8 cellular contexts compared by ENCODE assay signal in the genomic region with DNA sequence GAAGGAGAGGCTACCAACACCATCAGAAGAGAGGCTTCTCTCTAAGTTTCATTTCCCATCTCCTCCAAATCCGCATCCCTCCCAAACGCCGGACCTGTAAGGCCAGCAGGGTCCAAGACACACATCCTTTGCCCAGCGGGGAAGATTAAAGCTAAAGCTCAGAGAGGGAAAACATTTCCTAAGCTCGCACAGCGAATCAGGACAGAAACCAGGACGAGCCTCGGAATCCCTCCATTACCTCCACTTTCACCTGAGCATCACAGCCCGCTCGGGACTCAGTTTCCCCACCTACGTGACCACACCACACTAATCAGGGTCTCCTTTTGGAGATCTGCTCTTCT. TPM values are rescaled to one million over a fixed set of nuclear protein-coding genes. Genes with fewer than 3 reads are reported as not detected.
DNase-seq lines count a peak whose midpoint lies in the region; ATAC-seq lines count a peak whose summit lies in the region.

No MANE protein-coding gene starts in this region.

- peaks cover 40% of the 10 kb centered on the region for H3K27me3 ChIP-seq in iPS-20b (ENCODE audit: insufficient read depth, low read length)

- no peaks in the 10 kb centered on the region for H3K36me3 ChIP-seq in iPS-20b (ENCODE audit: insufficient read depth, low read depth, low read length)

- peak overlapping the region; percentile 60; the same call in 1 of the 2 replicates for H3K9ac ChIP-seq in iPS-20b (ENCODE audit: low read depth, low read length)

- POLR2A ChIA-PET in activated CD4-positive, alpha-beta T cell treated with anti-CD3 and anti-CD28 coated beads for 36 hours (lab: Charles Lee) = interaction anchor here (0.6 to 3.3 kb wide), 11 partner anchors 9 to 233 kb away, joined by 3 to 26 read pairs (median 4); partner anchors contain the start of gene SNRPD2

- H3K27me3 Mint-ChIP-seq in activated CD4-positive, alpha-beta T cell treated with anti-CD3 and anti-CD28 coated beads for 36 hours = peaks cover 6% of the 10 kb centered on the region
- H3K27me3 Mint-ChIP-seq in activated T-helper 1 cell treated with anti-CD3 and anti-CD28 coated beads, Interleukin-12 subunit alpha, Interleukin-12 subunit beta, Interleukin-2, Interleukin-4 antibody, amounts not matched to agents 30 ng/mL and 10 ng/mL and 1 ng/mL, durations not matched to agents 14 hours and 24 hours and 36 hours (ENCODE audit: insufficient read depth) = peaks cover 13% of the 10 kb centered on the region

- no peak overlapping the region for H3K27ac ChIP-seq in iPS-20b (ENCODE audit: low read length)
- peak overlapping the region; percentile 82 for H3K27ac ChIP-seq in temporal lobe (ENCODE audit: low read depth, low read length)

- peak overlapping the region; percentile 97 for H3K4me3 ChIP-seq in iPS-20b (ENCODE audit: low read length)

- H3K4me3 Mint-ChIP-seq in activated CD4-positive, alpha-beta T cell treated with anti-CD3 and anti-CD28 coated beads for 36 hours = peak overlapping the region; percentile 78
- H3K4me3 Mint-ChIP-seq in activated T-helper 1 cell treated with anti-CD3 and anti-CD28 coated beads, Interleukin-12 subunit alpha, Interleukin-12 subunit beta, Interleukin-2, Interleukin-4 antibody, amounts not matched to agents 30 ng/mL and 10 ng/mL and 1 ng/mL, durations not matched to agents 14 hours and 24 hours and 36 hours = peak overlapping the region; percentile 92

- no peak for ATAC-seq in activated CD4-positive, alpha-beta T cell treated with anti-CD3 and anti-CD28 coated beads for 36 hours
- ATAC-seq in HG02840 (IDR thresholded peaks at IDR 0.05; ENCODE audit: low FRiP score, unreplicated experiment) = no peak

- peaks cover 25% of the 10 kb centered on the region for H3K4me1 Mint-ChIP-seq in activated CD4-positive, alpha-beta T cell treated with anti-CD3 and anti-CD28 coated beads for 36 hours
- H3K4me1 Mint-ChIP-seq in activated T-helper 1 cell treated with anti-CD3 and anti-CD28 coated beads, Interleukin-12 subunit alpha, Interleukin-12 subunit beta, Interleukin-2, Interleukin-4 antibody, amounts not matched to agents 30 ng/mL and 10 ng/mL and 1 ng/mL, durations not matched to agents 14 hours and 24 hours and 36 hours (ENCODE audit: low read depth) = peaks cover 31% of the 10 kb centered on the region

- DNase-seq in activated CD4-positive, alpha-beta T cell treated with anti-CD3 and anti-CD28 coated beads for 36 hours = no peak
- no peak for DNase-seq in activated CD4-positive, alpha-beta T cell treated with anti-CD3 and anti-CD28 coated beads for 1 hour
- no peak for DNase-seq in activated T-helper 1 cell treated with anti-CD3 and anti-CD28 coated beads, Interleukin-12 subunit alpha, Interleukin-12 subunit beta, Interleukin-2, Interleukin-4 antibody, amounts not matched to agents 30 ng/mL and 10 ng/mL and 1 ng/mL, durations not matched to agents 14 hours and 24 hours and 36 hours (ENCODE audit: low spot score)
- no peak for DNase-seq in stimulated activated CD4-positive, alpha-beta T cell treated with anti-CD3 and anti-CD28 coated beads, Interleukin-4, amount 100 ng/mL, for 24 hours
- DNase-seq in activated effector memory CD4-positive, alpha-beta T cell treated with Interleukin-2 at 50 U/mL for 16 hours = no peak

- H3K27ac Mint-ChIP-seq in activated CD4-positive, alpha-beta T cell treated with anti-CD3 and anti-CD28 coated beads for 36 hours = peak overlapping the region; percentile 31
- H3K27ac Mint-ChIP-seq in activated T-helper 1 cell treated with anti-CD3 and anti-CD28 coated beads, Interleukin-12 subunit alpha, Interleukin-12 subunit beta, Interleukin-2, Interleukin-4 antibody, amounts not matched to agents 30 ng/mL and 10 ng/mL and 1 ng/mL, durations not matched to agents 14 hours and 24 hours and 36 hours = peak overlapping the region; percentile 79

- intact Hi-C loops in activated CD4-positive, alpha-beta T cell treated with anti-CD3 and anti-CD28 coated beads for 36 hours (cut with DNase I, micrococcal nuclease) = loop anchor here (1.0 to 5.0 kb wide), 6 partner anchors 12 to 1645 kb away; partner anchors contain the start of genes RELB (in 1 of the 2) and ZC3H4 (in 1 of the 2)
- intact Hi-C loops in activated T-helper 1 cell treated with anti-CD3 and anti-CD28 coated beads, Interleukin-12 subunit alpha, Interleukin-12 subunit beta, Interleukin-2, Interleukin-4 antibody, amounts not matched to agents 30 ng/mL and 10 ng/mL and 1 ng/mL, durations not matched to agents 14 hours and 24 hours and 36 hours (cut with micrococcal nuclease) = loop anchor here (1.0 to 2.0 kb wide), 2 partner anchors 16 to 40 kb away; partner anchors contain the start of gene VASP

- CTCF ChIA-PET in activated CD4-positive, alpha-beta T cell treated with anti-CD3 and anti-CD28 coated beads for 36 hours (lab: Charles Lee) = interaction anchor here (0.6 to 4.8 kb wide), 9 partner anchors 12 to 289 kb away, joined by 3 to 57 read pairs (median 4); partner anchors contain the start of gene TRAPPC6A

- no peaks in the 10 kb centered on the region for H3K4me1 ChIP-seq in iPS-20b (ENCODE audit: insufficient read depth, low read length)

- H3K36me3 Mint-ChIP-seq in activated CD4-positive, alpha-beta T cell treated with anti-CD3 and anti-CD28 coated beads for 36 hours (ENCODE audit: low read depth) = peaks cover 16% of the 10 kb centered on the region
- H3K36me3 Mint-ChIP-seq in activated T-helper 1 cell treated with anti-CD3 and anti-CD28 coated beads, Interleukin-12 subunit alpha, Interleukin-12 subunit beta, Interleukin-2, Interleukin-4 antibody, amounts not matched to agents 30 ng/mL and 10 ng/mL and 1 ng/mL, durations not matched to agents 14 hours and 24 hours and 36 hours (ENCODE audit: low read depth) = peaks cover 6% of the 10 kb centered on the region

- H3K9me3 ChIP-seq in iPS-20b (ENCODE audit: insufficient read depth, low read depth, low read length) = no peaks in the 10 kb centered on the region

- no peaks in the 10 kb centered on the region for H3K9me3 Mint-ChIP-seq in activated CD4-positive, alpha-beta T cell treated with anti-CD3 and anti-CD28 coated beads for 36 hours (ENCODE audit: low read depth)
- H3K9me3 Mint-ChIP-seq in activated T-helper 1 cell treated with anti-CD3 and anti-CD28 coated beads, Interleukin-12 subunit alpha, Interleukin-12 subunit beta, Interleukin-2, Interleukin-4 antibody, amounts not matched to agents 30 ng/mL and 10 ng/mL and 1 ng/mL, durations not matched to agents 14 hours and 24 hours and 36 hours = no peaks in the 10 kb centered on the region

RNA-seq across cellular contexts. Expression of gene FOSB, which starts 0.7 kb away (rescaled TPM):
- 1 to 10 TPM; 7.3 to 7.7 TPM for total RNA-seq in activated CD4-positive, alpha-beta T cell treated with anti-CD3 and anti-CD28 coated beads for 36 hours
- total RNA-seq in activated T-helper 1 cell treated with anti-CD3 and anti-CD28 coated beads, Interleukin-12 subunit alpha, Interleukin-12 subunit beta, Interleukin-2, Interleukin-4 antibody, amounts not matched to agents 30 ng/mL and 10 ng/mL and 1 ng/mL, durations not matched to agents 14 hours and 24 hours and 36 hours = 16.8 and 17.2 TPM in 2 replicates
- 0.49 TPM for total RNA-seq in temporal lobe

RNA-seq across cellular contexts. Expression of gene RTN2, which starts 29.8 kb away (rescaled TPM):
- total RNA-seq in activated CD4-positive, alpha-beta T cell treated with anti-CD3 and anti-CD28 coated beads for 36 hours = 1 to 10 TPM; 2.0 to 3.2 TPM
- 3.0 and 4.1 TPM in 2 replicates for total RNA-seq in activated T-helper 1 cell treated with anti-CD3 and anti-CD28 coated beads, Interleukin-12 subunit alpha, Interleukin-12 subunit beta, Interleukin-2, Interleukin-4 antibody, amounts not matched to agents 30 ng/mL and 10 ng/mL and 1 ng/mL, durations not matched to agents 14 hours and 24 hours and 36 hours
- total RNA-seq in temporal lobe = 58.8 TPM

RNA-seq across cellular contexts. Expression of gene PPM1N, which starts 31.2 kb away (rescaled TPM):
- total RNA-seq in activated CD4-positive, alpha-beta T cell treated with anti-CD3 and anti-CD28 coated beads for 36 hours = 1 to 10 TPM; 2.8 to 3.1 TPM
- 1.0 and 1.3 TPM in 2 replicates for total RNA-seq in activated T-helper 1 cell treated with anti-CD3 and anti-CD28 coated beads, Interleukin-12 subunit alpha, Interleukin-12 subunit beta, Interleukin-2, Interleukin-4 antibody, amounts not matched to agents 30 ng/mL and 10 ng/mL and 1 ng/mL, durations not matched to agents 14 hours and 24 hours and 36 hours
- 0.25 TPM for total RNA-seq in temporal lobe

RNA-seq across cellular contexts. Expression of gene VASP, which starts 40.2 kb away (rescaled TPM):
- 100 to 1,000 TPM; 152 to 153 TPM for total RNA-seq in activated CD4-positive, alpha-beta T cell treated with anti-CD3 and anti-CD28 coated beads for 36 hours
- total RNA-seq in activated T-helper 1 cell treated with anti-CD3 and anti-CD28 coated beads, Interleukin-12 subunit alpha, Interleukin-12 subunit beta, Interleukin-2, Interleukin-4 antibody, amounts not matched to agents 30 ng/mL and 10 ng/mL and 1 ng/mL, durations not matched to agents 14 hours and 24 hours and 36 hours = 234 and 235 TPM in 2 replicates
- total RNA-seq in temporal lobe = 9.3 TPM

RNA-seq across cellular contexts. Expression of gene ERCC1, which starts 43.4 kb away (rescaled TPM):
- 10 to 100 TPM; 58.1 to 71.8 TPM for total RNA-seq in activated CD4-positive, alpha-beta T cell treated with anti-CD3 and anti-CD28 coated beads for 36 hours
- 143 and 152 TPM in 2 replicates for total RNA-seq in activated T-helper 1 cell treated with anti-CD3 and anti-CD28 coated beads, Interleukin-12 subunit alpha, Interleukin-12 subunit beta, Interleukin-2, Interleukin-4 antibody, amounts not matched to agents 30 ng/mL and 10 ng/mL and 1 ng/mL, durations not matched to agents 14 hours and 24 hours and 36 hours
- 43.8 TPM for total RNA-seq in temporal lobe

Comparison
In these comparisons a context has a peak if more than half of its experiments do, and no peak if none do; other contexts are left out.
1. RNA of gene RTN2, which starts 29.8 kb away (total RNA-seq): 58.8 TPM in temporal lobe (single experiment); 2.0 to 3.2 TPM in activated CD4-positive, alpha-beta T cell treated with anti-CD3 and anti-CD28 coated beads for 36 hours and 3.0 to 4.1 TPM in activated T-helper 1 cell treated with anti-CD3 and anti-CD28 coated beads, Interleukin-12 subunit alpha, Interleukin-12 subunit beta, Interleukin-2, Interleukin-4 antibody, amounts not matched to agents 30 ng/mL and 10 ng/mL and 1 ng/mL, durations not matched to agents 14 hours and 24 hours and 36 hours; every median in the first group is over 10 times any median in the second.